Comparison of ENCODE assay signal across 8 cellular contexts in genomic region chr1:207828485-207829158, GRCh38.
A peak's percentile ranks its signal among the peaks of the same experiment; 100 is the strongest.
DNase-seq lines count a peak whose midpoint lies in the region; ATAC-seq and TF ChIP-seq lines count a peak whose summit lies in the region.

No MANE protein-coding gene starts in this region.

- H3K36me3 ChIP-seq in Caco-2 (ENCODE audit: control insufficient read depth, insufficient read depth, low read length) (no peaks in the 10 kb centered on the region), left ventricle myocardium inferior (no peaks in the 10 kb centered on the region)

- DNase-seq in Caco-2 (peak; percentile 81 to 86), LNCaP clone FGC (ENCODE audit: low read depth) (peak; percentile 88), SKM-1 treated with dmso at 0.1 percent for 144 hours (lab: John Stamatoyannopoulos, UW; ENCODE audit: unreplicated experiment) (peak; percentile 100), anterior cingulate cortex (lab: John Stamatoyannopoulos, UW) (peak in 44 of 58 donors; percentile 21 to 81 (median 54)), left ventricle myocardium inferior (peak; percentile 78), pulmonary artery endothelial cell (ENCODE audit: low read depth, low spot score) (peak; percentile 79), cortex of kidney (lab: John Stamatoyannopoulos, UW) (no peak)

- H3K4me1 Mint-ChIP-seq in Caco-2 (ENCODE audit: low read depth, unreplicated experiment) = peaks cover 39% of the 10 kb centered on the region

- POLR2A ChIA-PET in Caco-2 (lab: Charles Lee) = interaction anchor here (1.3 kb wide), 1 partner anchor 40 kb away, joined by 4 read pairs; no protein-coding TSS in a partner anchor

- no peaks in the 10 kb centered on the region for H3K27me3 Mint-ChIP-seq in Caco-2 (ENCODE audit: insufficient read depth, unreplicated experiment)

- H3K27ac ChIP-seq in left ventricle myocardium inferior (replicated peaks) = peak overlapping the region; percentile 97

- H3K4me3 ChIP-seq in Caco-2 (ENCODE audit: low read depth, low read length) = no peak overlapping the region
- H3K4me3 ChIP-seq in LNCaP clone FGC (ENCODE audit: low read depth, low read length) = no peak overlapping the region
- H3K4me3 ChIP-seq in left ventricle myocardium inferior = no peak overlapping the region

- no peak overlapping the region for H3K4me3 Mint-ChIP-seq in Caco-2 (ENCODE audit: unreplicated experiment)

- peaks cover 18% of the 10 kb centered on the region for H3K36me3 Mint-ChIP-seq in Caco-2 (ENCODE audit: insufficient read depth, unreplicated experiment)

- TF ChIP-seq CTCF in Caco-2 (IDR thresholded peaks at IDR 0.05; ENCODE audit: insufficient read depth in 1 of 2, low read depth in 1 of 2, low read length in 1 of 2, severe bottlenecking in 1 of 2, unreplicated experiment in 1 of 2) = peak; percentile 85 to 91
- peak; percentile 76 for TF ChIP-seq CTCF in LNCaP clone FGC (IDR thresholded peaks at IDR 0.05; ENCODE audit: control insufficient read depth, extremely low read depth, insufficient read depth)
- peak; percentile 94 for TF ChIP-seq CTCF in left ventricle myocardium inferior (IDR thresholded peaks at IDR 0.05; ENCODE audit: borderline replicate concordance)

- intact Hi-C loops in Caco-2 (cut with micrococcal nuclease; ENCODE audit: unreplicated experiment) = loop anchor here (1.0 kb wide), 4 partner anchors 36 to 135 kb away; no protein-coding TSS in a partner anchor
- intact Hi-C loops in left ventricle myocardium inferior (cut with micrococcal nuclease) = loop anchor here (5.0 kb wide), 1 partner anchor 39 kb away; no protein-coding TSS in a partner anchor

- H3K27ac Mint-ChIP-seq in Caco-2 (ENCODE audit: unreplicated experiment) = peak overlapping the region; percentile 81

- no peaks in the 10 kb centered on the region for H3K9me3 ChIP-seq in Caco-2
- no peaks in the 10 kb centered on the region for H3K9me3 ChIP-seq in left ventricle myocardium inferior (replicated peaks)

- ATAC-seq in GM21526 (IDR thresholded peaks at IDR 0.05; ENCODE audit: low FRiP score, unreplicated experiment) = peak; percentile 31

- no TSS peak for BruUV-seq in Caco-2 (replicated peaks; lab: Mats Ljungman, UMichigan)

- CTCF ChIA-PET in Caco-2 (lab: Charles Lee) = interaction anchor here (0.7 to 4.9 kb wide), 3 partner anchors 23 to 135 kb away, joined by 3 to 47 read pairs (median 10); no protein-coding TSS in a partner anchor

- H3K27me3 ChIP-seq in Caco-2 (replicated peaks; ENCODE audit: control insufficient read depth, insufficient read depth, low read length) (no peaks in the 10 kb centered on the region), left ventricle myocardium inferior (ENCODE audit: low read depth) (no peaks in the 10 kb centered on the region)

- peaks cover 40% of the 10 kb centered on the region for H3K4me1 ChIP-seq in Caco-2
- H3K4me1 ChIP-seq in left ventricle myocardium inferior = peaks cover 98% of the 10 kb centered on the region

- H3K9me3 Mint-ChIP-seq in Caco-2 (ENCODE audit: unreplicated experiment) = no peaks in the 10 kb centered on the region
